ENCODE assay signal across 1 cellular context in genomic region chr2:20137131-20137571, GRCh38.
TF ChIP-seq lines count a peak whose summit lies in the region.

No MANE protein-coding gene starts in this region.

TF ChIP-seq in HepG2, 621 proteins besides CTCF, POLR2A, EP300 and RAD21 (continued from another document):
- TF ChIP-seq ZBTB37 (CRISPR knock-in tag; IDR thresholded peaks at IDR 0.05) (no peak), ZNF205 (CRISPR knock-in tag; IDR thresholded peaks at IDR 0.05) (no peak), ZNF674 (CRISPR knock-in tag; IDR thresholded peaks at IDR 0.05; ENCODE audit: low read depth) (no peak), ZNF564 (CRISPR knock-in tag; IDR thresholded peaks at IDR 0.05) (no peak), NFIB (CRISPR knock-in tag; IDR thresholded peaks at IDR 0.05; ENCODE audit: borderline replicate concordance) (no peak), ZFP91 (CRISPR knock-in tag; IDR thresholded peaks at IDR 0.05; ENCODE audit: borderline replicate concordance) (0 out of 2 replicates have a peak, but pooled peaks have one; percentile 3), FOXO1 (CRISPR knock-in tag; IDR thresholded peaks at IDR 0.05) (no peak), ZNF687 (CRISPR knock-in tag; IDR thresholded peaks at IDR 0.05) (0 out of 2 replicates have a peak, but pooled peaks have one; percentile 11), MEF2D (CRISPR knock-in tag; IDR thresholded peaks at IDR 0.05) (no peak), TIGD3 (CRISPR knock-in tag; IDR thresholded peaks at IDR 0.05; ENCODE audit: borderline replicate concordance) (no peak), KDM3A (CRISPR knock-in tag; IDR thresholded peaks at IDR 0.05; ENCODE audit: low read depth) (no peak), SALL1 (CRISPR knock-in tag; IDR thresholded peaks at IDR 0.05) (peak; percentile 37; the same call in 1 of the 2 replicates), SOX13 (IDR thresholded peaks at IDR 0.05) (no peak), SOX13 (CRISPR knock-in tag; conservative IDR thresholded peaks at IDR 0.05 in 1 of 2, IDR thresholded peaks at IDR 0.05 in 1 of 2) (no peak), ZNF136 (CRISPR knock-in tag; IDR thresholded peaks at IDR 0.05; ENCODE audit: low read depth) (no peak), NCOA5 (CRISPR knock-in tag; IDR thresholded peaks at IDR 0.05) (no peak)
